1 cellular context compared by ENCODE assay signal in the genomic region with DNA sequence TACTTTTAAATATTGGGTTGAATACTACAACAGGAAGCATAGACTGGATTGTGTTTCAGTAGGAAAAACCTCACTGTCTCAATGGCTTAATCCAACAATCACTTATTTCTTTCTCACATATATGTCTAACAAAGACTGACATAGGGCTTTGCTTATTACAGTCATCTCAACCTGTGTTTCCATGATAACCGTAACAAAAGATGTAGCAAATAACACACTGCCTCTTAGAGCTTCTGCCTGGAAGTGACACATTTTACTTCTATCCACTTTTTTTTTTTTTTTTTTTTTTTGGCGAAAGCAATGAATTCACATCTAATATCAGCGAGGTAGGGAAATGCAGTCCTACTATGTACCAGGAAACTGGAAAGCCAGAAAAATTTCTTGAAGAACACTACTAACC.
TF ChIP-seq lines count a peak whose summit lies in the region.

No MANE protein-coding gene starts in this region.

TF ChIP-seq in IMR-90, 13 proteins besides CTCF, POLR2A, EP300 and RAD21 (continued from another document):
- TF ChIP-seq, protein P1, sequence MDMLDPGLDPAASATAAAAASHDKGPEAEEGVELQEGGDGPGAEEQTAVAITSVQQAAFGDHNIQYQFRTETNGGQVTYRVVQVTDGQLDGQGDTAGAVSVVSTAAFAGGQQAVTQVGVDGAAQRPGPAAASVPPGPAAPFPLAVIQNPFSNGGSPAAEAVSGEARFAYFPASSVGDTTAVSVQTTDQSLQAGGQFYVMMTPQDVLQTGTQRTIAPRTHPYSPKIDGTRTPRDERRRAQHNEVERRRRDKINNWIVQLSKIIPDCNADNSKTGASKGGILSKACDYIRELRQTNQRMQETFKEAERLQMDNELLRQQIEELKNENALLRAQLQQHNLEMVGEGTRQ (IDR thresholded peaks at IDR 0.05; ENCODE audit: low read depth, low read length), result no peak
- no peak for TF ChIP-seq MXI1 (IDR thresholded peaks at IDR 0.05; ENCODE audit: borderline replicate concordance, low read depth, low read length)
- TF ChIP-seq SMC3 (IDR thresholded peaks at IDR 0.05; ENCODE audit: low read depth, low read length), result no peak
- TF ChIP-seq FOS (IDR thresholded peaks at IDR 0.05; ENCODE audit: low read depth, low read length), result no peak
- TF ChIP-seq RFX5 (IDR thresholded peaks at IDR 0.05; ENCODE audit: low read depth, low read length), result no peak
- no peak for TF ChIP-seq CHD1 (IDR thresholded peaks at IDR 0.05; ENCODE audit: low read depth, low read length)
- TF ChIP-seq MAFK (IDR thresholded peaks at IDR 0.05; ENCODE audit: low read depth, low read length), result no peak
- no peak for TF ChIP-seq CEBPB (IDR thresholded peaks at IDR 0.05; ENCODE audit: low read depth, low read length)
